Comparison of ENCODE assay signal across 25 cellular contexts in the genomic region with DNA sequence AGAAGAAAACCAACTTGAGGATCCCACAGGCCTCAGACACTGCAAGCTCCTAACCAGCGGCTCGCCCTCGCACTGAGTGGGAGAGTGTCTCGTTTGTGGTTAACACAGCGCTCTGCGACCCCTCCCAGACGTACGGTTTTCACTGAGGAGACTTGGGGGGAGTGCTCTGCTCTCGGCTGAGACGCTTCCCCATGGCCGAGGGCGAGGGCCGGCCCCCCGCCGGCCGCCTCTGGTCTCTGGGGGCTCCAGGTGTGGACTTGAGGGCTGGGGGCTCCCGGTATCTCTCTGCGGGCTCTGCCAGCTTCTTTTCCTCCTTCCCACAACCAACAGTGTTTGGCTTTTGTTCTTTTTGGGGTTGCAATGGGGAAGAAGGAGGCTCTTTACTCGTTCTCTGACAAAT.
"Had no signal": no experiment of that assay in that cellular context is flagged by ENCODE, and none has a peak within 500 bp of the region (broad histone marks: within the 10 kb centered on the region; RNA-seq: fewer than 3 reads in every experiment).

No MANE protein-coding gene starts in this region.

- H3K27ac Mint-ChIP-seq: activated B cell treated with CpG ODN at 0.5 μM for 24 hours; activated CD4-positive, alpha-beta T cell treated with anti-CD3 and anti-CD28 coated beads for 36 hours; endodermal cell; T-helper 1 cell treated with Interleukin-12 subunit alpha and Interleukin-12 subunit beta and Interleukin-4 antibody, amounts not matched to agents 30 μg/mL and 1 μg/mL, for 36 hours had no signal

- H3K9ac ChIP-seq: SK-N-SH had no signal

- DNase-seq: activated B cell treated with CpG ODN at 0.5 μM for 24 hours; activated CD4-positive, alpha-beta T cell treated with anti-CD3 and anti-CD28 coated beads for 36 hours; activated CD4-positive, alpha-beta T cell treated with anti-CD3 and anti-CD28 coated beads, Interleukin-2, amount 50 U/mL, for 4 hours; activated CD8-positive, alpha-beta memory T cell treated with anti-CD3 and anti-CD28 coated beads, Interleukin-2, amount 50 U/mL, for 4 hours; activated gamma-delta T cell; activated naive CD8-positive, alpha-beta T cell treated with anti-CD3 and anti-CD28 coated beads for 36 hours; activated T-cell treated with anti-CD3 and anti-CD28 coated beads, Interleukin-2, amount 50 U/mL, for 24 hours; brain microvascular endothelial cell; endodermal cell; foreskin keratinocyte; heart left ventricle; hypothalamus; naive thymus-derived CD8-positive, alpha-beta T cell; retina; SK-N-SH; small intestine; stimulated activated CD4-positive, alpha-beta T cell treated with anti-CD3 and anti-CD28 coated beads, Interleukin-1b, Interleukin-23, amount 100 ng/mL, for 48 hours; stimulated activated naive CD4-positive, alpha-beta T cell treated with Interleukin-2 at 50 U/mL for 16 hours; SW 1271; T-helper 9 cell; testis; transverse colon had no signal

- H3K4me1 Mint-ChIP-seq: activated CD4-positive, alpha-beta T cell treated with anti-CD3 and anti-CD28 coated beads for 36 hours; activated naive CD8-positive, alpha-beta T cell treated with anti-CD3 and anti-CD28 coated beads for 36 hours; endodermal cell; naive thymus-derived CD8-positive, alpha-beta T cell had no signal

- H3K27me3 Mint-ChIP-seq: activated B cell treated with CpG ODN at 0.5 μM for 24 hours; activated CD4-positive, alpha-beta T cell treated with anti-CD3 and anti-CD28 coated beads for 36 hours; activated naive CD8-positive, alpha-beta T cell treated with anti-CD3 and anti-CD28 coated beads for 36 hours; activated T-cell treated with anti-CD3 and anti-CD28 coated beads, Interleukin-2, amount 50 U/mL, for 24 hours; naive thymus-derived CD8-positive, alpha-beta T cell had no signal

- H3K9me3 ChIP-seq: heart left ventricle, SK-N-SH, testis, transverse colon had no signal

- H3K27me3 ChIP-seq: brain microvascular endothelial cell, foreskin keratinocyte, heart left ventricle, testis, transverse colon had no signal

- H3K4me3 ChIP-seq: heart left ventricle, testis, transverse colon had no signal

- H3K4me1 ChIP-seq: foreskin keratinocyte, testis, transverse colon had no signal

- H3K27ac ChIP-seq: brain microvascular endothelial cell, foreskin keratinocyte, heart left ventricle, testis, transverse colon had no signal

- ATAC-seq: activated CD4-positive, alpha-beta T cell treated with anti-CD3 and anti-CD28 coated beads for 36 hours; esophagus mucosa; foreskin keratinocyte; naive thymus-derived CD8-positive, alpha-beta T cell; sciatic nerve had no signal

- H3K4me3 Mint-ChIP-seq: activated B cell treated with CpG ODN at 0.5 μM for 24 hours; activated CD4-positive, alpha-beta T cell treated with anti-CD3 and anti-CD28 coated beads for 36 hours; activated naive CD8-positive, alpha-beta T cell treated with anti-CD3 and anti-CD28 coated beads for 36 hours; activated T-cell treated with anti-CD3 and anti-CD28 coated beads, Interleukin-2, amount 50 U/mL, for 24 hours; endodermal cell; naive thymus-derived CD8-positive, alpha-beta T cell; T-helper 1 cell treated with Interleukin-12 subunit alpha and Interleukin-12 subunit beta and Interleukin-4 antibody, amounts not matched to agents 30 μg/mL and 1 μg/mL, for 36 hours had no signal

- H3K4me2 ChIP-seq: SK-N-SH had no signal

- H3K9me3 Mint-ChIP-seq: activated B cell treated with CpG ODN at 0.5 μM for 24 hours; activated naive CD8-positive, alpha-beta T cell treated with anti-CD3 and anti-CD28 coated beads for 36 hours; activated T-cell treated with anti-CD3 and anti-CD28 coated beads, Interleukin-2, amount 50 U/mL, for 24 hours; endodermal cell; naive thymus-derived CD8-positive, alpha-beta T cell; T-helper 1 cell treated with Interleukin-12 subunit alpha and Interleukin-12 subunit beta and Interleukin-4 antibody, amounts not matched to agents 30 μg/mL and 1 μg/mL, for 36 hours had no signal
